In the genomic region with DNA sequence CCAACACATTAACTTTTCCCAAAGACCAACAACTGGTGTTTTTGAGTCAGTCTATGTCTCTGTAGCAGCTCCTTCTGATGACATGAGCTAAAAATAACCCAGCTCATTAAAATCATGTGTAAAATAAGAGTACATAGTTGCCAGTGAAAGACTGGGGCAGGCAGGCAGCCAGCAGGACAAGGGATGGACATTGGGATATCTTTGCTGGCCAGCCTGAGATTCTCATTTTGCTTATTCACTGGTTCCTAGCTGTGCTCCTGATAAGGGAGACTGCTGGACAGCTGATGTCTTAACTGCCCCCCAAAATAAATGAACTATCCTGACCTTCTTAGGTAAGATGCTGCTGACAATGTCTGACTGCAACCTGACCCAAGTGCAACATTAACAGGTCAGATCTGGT, we compare ENCODE assay signal across 1 cellular context.
A peak's percentile ranks its signal among the peaks of the same experiment; 100 is the strongest.
TF ChIP-seq lines count a peak whose summit lies in the region.

No MANE protein-coding gene starts in this region.

TF ChIP-seq in K562, 482 proteins besides CTCF, POLR2A, EP300 and RAD21 (continued from another document and continues in another):
- TF ChIP-seq, protein P1, sequence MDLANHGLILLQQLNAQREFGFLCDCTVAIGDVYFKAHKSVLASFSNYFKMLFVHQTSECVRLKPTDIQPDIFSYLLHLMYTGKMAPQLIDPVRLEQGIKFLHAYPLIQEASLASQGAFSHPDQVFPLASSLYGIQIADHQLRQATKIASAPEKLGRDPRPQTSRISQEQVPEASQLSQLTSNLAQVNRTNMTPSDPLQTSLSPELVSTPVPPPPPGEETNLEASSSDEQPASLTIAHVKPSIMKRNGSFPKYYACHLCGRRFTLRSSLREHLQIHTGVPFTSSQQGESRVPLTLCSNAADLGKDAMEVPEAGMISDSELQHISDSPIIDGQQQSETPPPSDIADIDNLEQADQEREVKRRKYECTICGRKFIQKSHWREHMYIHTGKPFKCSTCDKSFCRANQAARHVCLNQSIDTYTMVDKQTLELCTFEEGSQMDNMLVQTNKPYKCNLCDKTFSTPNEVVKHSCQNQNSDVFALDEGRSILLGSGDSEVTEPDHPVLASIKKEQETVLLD (IDR thresholded peaks at IDR 0.05): no peak
- TF ChIP-seq CBFA2T3 (IDR thresholded peaks at IDR 0.05) (peak; percentile 93), HNRNPK (IDR thresholded peaks at IDR 0.05; ENCODE audit: low read depth, low read length, poor library complexity, severe bottlenecking) (no peak), PHF21A (IDR thresholded peaks at IDR 0.05; ENCODE audit: borderline replicate concordance, low read depth) (no peak), ARNT (IDR thresholded peaks at IDR 0.05) (no peak), RB1 (IDR thresholded peaks at IDR 0.05; ENCODE audit: low read depth) (no peak), MAFG (tag; conservative IDR thresholded peaks at IDR 0.05) (peak; percentile 89), ZFX (CRISPR knock-in tag; IDR thresholded peaks at IDR 0.05) (no peak), SMARCA4 (IDR thresholded peaks at IDR 0.05) (peak; percentile 81), CBFA2T2 (conservative IDR thresholded peaks at IDR 0.05) (peak; percentile 90), ZBTB7A (IDR thresholded peaks at IDR 0.05; ENCODE audit: borderline replicate concordance, control insufficient read depth, low read depth, low read length) (no peak), HNRNPH1 (optimal IDR thresholded peaks at IDR 0.05; ENCODE audit: low read depth, low read length) (no peak), FOXP1 (CRISPR knock-in tag; IDR thresholded peaks at IDR 0.05) (no peak), NCOA2 (IDR thresholded peaks at IDR 0.05; ENCODE audit: partially characterized antibody in 2 of 2) (no peak), MYNN (IDR thresholded peaks at IDR 0.05) (no peak), MYNN (CRISPR knock-in tag; IDR thresholded peaks at IDR 0.05) (no peak), SP2 (IDR thresholded peaks at IDR 0.05; ENCODE audit: extremely low read depth, low read depth, low read length, poor library complexity, severe bottlenecking) (no peak), MYBL2 (IDR thresholded peaks at IDR 0.05; ENCODE audit: low read depth) (no peak), MYBL2 (CRISPR knock-in tag; IDR thresholded peaks at IDR 0.05; ENCODE audit: borderline replicate concordance) (no peak), GABPB1 (CRISPR knock-in tag; IDR thresholded peaks at IDR 0.05) (no peak), CBX3 (IDR thresholded peaks at IDR 0.05; ENCODE audit: borderline replicate concordance in 1 of 2, low read length in 2 of 2) (no peak), ZNF76 (CRISPR knock-in tag; IDR thresholded peaks at IDR 0.05; ENCODE audit: borderline replicate concordance) (no peak), TEAD4 (IDR thresholded peaks at IDR 0.05; ENCODE audit: low read length) (peak; percentile 85), TEAD4 (CRISPR knock-in tag; IDR thresholded peaks at IDR 0.05; ENCODE audit: borderline replicate concordance) (no peak), SNRNP70 (optimal IDR thresholded peaks at IDR 0.05; ENCODE audit: low read depth, low read length) (no peak), ILK (tag; IDR thresholded peaks at IDR 0.05; ENCODE audit: borderline replicate concordance, low read depth) (no peak), SMAD3 (CRISPR knock-in tag; conservative IDR thresholded peaks at IDR 0.05) (no peak), ETV5 (CRISPR knock-in tag; IDR thresholded peaks at IDR 0.05; ENCODE audit: low read depth) (no peak), BCL6 (CRISPR knock-in tag; IDR thresholded peaks at IDR 0.05) (no peak), ADNP (tag; IDR thresholded peaks at IDR 0.05) (no peak), ZNF146 (CRISPR knock-in tag; IDR thresholded peaks at IDR 0.05; ENCODE audit: unreplicated experiment) (no peak), TCF3 (CRISPR knock-in tag; IDR thresholded peaks at IDR 0.05) (peak; percentile 96), JUND (IDR thresholded peaks at IDR 0.05; ENCODE audit: borderline replicate concordance, low read depth, low read length) (peak; percentile 33; the same call in 1 of the 2 replicates), JUND (tag; IDR thresholded peaks at IDR 0.05; ENCODE audit: borderline replicate concordance, low read depth, low read length) (no peak), ZKSCAN1 (IDR thresholded peaks at IDR 0.05; ENCODE audit: low read depth, low read length) (no peak), BRF1 (IDR thresholded peaks at IDR 0.05; ENCODE audit: borderline replicate concordance, extremely low read depth, insufficient read length) (no peak), POU5F1 (IDR thresholded peaks at IDR 0.05; ENCODE audit: borderline replicate concordance, low read depth, low read length, partially characterized antibody) (no peak), WHSC1 (IDR thresholded peaks at IDR 0.05; ENCODE audit: low read length) (no peak), SMARCE1 (IDR thresholded peaks at IDR 0.05) (peak; percentile 34; the same call in 1 of the 2 replicates), PTRF (tag; IDR thresholded peaks at IDR 0.05) (no peak), BACH1 (tag; IDR thresholded peaks at IDR 0.05) (no peak), ZNF778 (CRISPR knock-in tag; IDR thresholded peaks at IDR 0.05) (no peak), ZNF384 (IDR thresholded peaks at IDR 0.05; ENCODE audit: low read depth, low read length) (no peak), NFATC3 (IDR thresholded peaks at IDR 0.05) (no peak)
- TF ChIP-seq, protein P2, sequence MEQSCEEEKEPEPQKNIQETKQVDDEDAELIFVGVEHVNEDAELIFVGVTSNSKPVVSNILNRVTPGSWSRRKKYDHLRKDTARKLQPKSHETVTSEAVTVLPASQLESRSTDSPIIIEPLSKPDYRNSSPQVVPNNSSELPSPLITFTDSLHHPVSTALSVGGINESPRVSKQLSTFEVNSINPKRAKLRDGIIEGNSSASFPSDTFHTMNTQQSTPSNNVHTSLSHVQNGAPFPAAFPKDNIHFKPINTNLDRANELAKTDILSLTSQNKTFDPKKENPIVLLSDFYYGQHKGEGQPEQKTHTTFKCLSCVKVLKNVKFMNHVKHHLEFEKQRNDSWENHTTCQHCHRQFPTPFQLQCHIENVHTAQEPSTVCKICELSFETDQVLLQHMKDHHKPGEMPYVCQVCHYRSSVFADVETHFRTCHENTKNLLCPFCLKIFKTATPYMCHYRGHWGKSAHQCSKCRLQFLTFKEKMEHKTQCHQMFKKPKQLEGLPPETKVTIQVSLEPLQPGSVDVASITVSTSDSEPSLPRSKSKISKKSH (CRISPR knock-in tag; IDR thresholded peaks at IDR 0.05): no peak
- TF ChIP-seq, protein P3, sequence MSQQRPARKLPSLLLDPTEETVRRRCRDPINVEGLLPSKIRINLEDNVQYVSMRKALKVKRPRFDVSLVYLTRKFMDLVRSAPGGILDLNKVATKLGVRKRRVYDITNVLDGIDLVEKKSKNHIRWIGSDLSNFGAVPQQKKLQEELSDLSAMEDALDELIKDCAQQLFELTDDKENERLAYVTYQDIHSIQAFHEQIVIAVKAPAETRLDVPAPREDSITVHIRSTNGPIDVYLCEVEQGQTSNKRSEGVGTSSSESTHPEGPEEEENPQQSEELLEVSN (IDR thresholded peaks at IDR 0.05; ENCODE audit: borderline replicate concordance in 1 of 2, extremely low read depth in 1 of 2, insufficient read depth in 1 of 2, insufficient read length in 1 of 2, low read depth in 1 of 2, low read length in 1 of 2, poor library complexity in 1 of 2, severe bottlenecking in 1 of 2): no peak
- TF ChIP-seq, protein P4, sequence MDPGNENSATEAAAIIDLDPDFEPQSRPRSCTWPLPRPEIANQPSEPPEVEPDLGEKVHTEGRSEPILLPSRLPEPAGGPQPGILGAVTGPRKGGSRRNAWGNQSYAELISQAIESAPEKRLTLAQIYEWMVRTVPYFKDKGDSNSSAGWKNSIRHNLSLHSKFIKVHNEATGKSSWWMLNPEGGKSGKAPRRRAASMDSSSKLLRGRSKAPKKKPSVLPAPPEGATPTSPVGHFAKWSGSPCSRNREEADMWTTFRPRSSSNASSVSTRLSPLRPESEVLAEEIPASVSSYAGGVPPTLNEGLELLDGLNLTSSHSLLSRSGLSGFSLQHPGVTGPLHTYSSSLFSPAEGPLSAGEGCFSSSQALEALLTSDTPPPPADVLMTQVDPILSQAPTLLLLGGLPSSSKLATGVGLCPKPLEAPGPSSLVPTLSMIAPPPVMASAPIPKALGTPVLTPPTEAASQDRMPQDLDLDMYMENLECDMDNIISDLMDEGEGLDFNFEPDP (CRISPR knock-in tag; IDR thresholded peaks at IDR 0.05): no peak
- TF ChIP-seq, protein P5, sequence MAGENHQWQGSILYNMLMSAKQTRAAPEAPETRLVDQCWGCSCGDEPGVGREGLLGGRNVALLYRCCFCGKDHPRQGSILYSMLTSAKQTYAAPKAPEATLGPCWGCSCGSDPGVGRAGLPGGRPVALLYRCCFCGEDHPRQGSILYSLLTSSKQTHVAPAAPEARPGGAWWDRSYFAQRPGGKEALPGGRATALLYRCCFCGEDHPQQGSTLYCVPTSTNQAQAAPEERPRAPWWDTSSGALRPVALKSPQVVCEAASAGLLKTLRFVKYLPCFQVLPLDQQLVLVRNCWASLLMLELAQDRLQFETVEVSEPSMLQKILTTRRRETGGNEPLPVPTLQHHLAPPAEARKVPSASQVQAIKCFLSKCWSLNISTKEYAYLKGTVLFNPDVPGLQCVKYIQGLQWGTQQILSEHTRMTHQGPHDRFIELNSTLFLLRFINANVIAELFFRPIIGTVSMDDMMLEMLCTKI (IDR thresholded peaks at IDR 0.05; ENCODE audit: partially characterized antibody): no peak
- TF ChIP-seq, protein P6, sequence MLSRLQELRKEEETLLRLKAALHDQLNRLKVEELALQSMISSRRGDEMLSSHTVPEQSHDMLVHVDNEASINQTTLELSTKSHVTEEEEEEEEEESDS (CRISPR knock-in tag; IDR thresholded peaks at IDR 0.05): no peak
- TF ChIP-seq, protein P7, sequence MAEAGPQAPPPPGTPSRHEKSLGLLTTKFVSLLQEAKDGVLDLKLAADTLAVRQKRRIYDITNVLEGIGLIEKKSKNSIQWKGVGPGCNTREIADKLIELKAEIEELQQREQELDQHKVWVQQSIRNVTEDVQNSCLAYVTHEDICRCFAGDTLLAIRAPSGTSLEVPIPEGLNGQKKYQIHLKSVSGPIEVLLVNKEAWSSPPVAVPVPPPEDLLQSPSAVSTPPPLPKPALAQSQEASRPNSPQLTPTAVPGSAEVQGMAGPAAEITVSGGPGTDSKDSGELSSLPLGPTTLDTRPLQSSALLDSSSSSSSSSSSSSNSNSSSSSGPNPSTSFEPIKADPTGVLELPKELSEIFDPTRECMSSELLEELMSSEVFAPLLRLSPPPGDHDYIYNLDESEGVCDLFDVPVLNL (CRISPR knock-in tag; IDR thresholded peaks at IDR 0.05; ENCODE audit: low read depth): no peak
- TF ChIP-seq, protein P8, sequence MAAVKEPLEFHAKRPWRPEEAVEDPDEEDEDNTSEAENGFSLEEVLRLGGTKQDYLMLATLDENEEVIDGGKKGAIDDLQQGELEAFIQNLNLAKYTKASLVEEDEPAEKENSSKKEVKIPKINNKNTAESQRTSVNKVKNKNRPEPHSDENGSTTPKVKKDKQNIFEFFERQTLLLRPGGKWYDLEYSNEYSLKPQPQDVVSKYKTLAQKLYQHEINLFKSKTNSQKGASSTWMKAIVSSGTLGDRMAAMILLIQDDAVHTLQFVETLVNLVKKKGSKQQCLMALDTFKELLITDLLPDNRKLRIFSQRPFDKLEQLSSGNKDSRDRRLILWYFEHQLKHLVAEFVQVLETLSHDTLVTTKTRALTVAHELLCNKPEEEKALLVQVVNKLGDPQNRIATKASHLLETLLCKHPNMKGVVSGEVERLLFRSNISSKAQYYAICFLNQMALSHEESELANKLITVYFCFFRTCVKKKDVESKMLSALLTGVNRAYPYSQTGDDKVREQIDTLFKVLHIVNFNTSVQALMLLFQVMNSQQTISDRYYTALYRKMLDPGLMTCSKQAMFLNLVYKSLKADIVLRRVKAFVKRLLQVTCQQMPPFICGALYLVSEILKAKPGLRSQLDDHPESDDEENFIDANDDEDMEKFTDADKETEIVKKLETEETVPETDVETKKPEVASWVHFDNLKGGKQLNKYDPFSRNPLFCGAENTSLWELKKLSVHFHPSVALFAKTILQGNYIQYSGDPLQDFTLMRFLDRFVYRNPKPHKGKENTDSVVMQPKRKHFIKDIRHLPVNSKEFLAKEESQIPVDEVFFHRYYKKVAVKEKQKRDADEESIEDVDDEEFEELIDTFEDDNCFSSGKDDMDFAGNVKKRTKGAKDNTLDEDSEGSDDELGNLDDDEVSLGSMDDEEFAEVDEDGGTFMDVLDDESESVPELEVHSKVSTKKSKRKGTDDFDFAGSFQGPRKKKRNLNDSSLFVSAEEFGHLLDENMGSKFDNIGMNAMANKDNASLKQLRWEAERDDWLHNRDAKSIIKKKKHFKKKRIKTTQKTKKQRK (IDR thresholded peaks at IDR 0.05; ENCODE audit: borderline replicate concordance, low read depth, low read length): no peak
- TF ChIP-seq, protein P9, sequence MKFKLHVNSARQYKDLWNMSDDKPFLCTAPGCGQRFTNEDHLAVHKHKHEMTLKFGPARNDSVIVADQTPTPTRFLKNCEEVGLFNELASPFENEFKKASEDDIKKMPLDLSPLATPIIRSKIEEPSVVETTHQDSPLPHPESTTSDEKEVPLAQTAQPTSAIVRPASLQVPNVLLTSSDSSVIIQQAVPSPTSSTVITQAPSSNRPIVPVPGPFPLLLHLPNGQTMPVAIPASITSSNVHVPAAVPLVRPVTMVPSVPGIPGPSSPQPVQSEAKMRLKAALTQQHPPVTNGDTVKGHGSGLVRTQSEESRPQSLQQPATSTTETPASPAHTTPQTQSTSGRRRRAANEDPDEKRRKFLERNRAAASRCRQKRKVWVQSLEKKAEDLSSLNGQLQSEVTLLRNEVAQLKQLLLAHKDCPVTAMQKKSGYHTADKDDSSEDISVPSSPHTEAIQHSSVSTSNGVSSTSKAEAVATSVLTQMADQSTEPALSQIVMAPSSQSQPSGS (CRISPR knock-in tag; IDR thresholded peaks at IDR 0.05): no peak
- TF ChIP-seq, protein P10, sequence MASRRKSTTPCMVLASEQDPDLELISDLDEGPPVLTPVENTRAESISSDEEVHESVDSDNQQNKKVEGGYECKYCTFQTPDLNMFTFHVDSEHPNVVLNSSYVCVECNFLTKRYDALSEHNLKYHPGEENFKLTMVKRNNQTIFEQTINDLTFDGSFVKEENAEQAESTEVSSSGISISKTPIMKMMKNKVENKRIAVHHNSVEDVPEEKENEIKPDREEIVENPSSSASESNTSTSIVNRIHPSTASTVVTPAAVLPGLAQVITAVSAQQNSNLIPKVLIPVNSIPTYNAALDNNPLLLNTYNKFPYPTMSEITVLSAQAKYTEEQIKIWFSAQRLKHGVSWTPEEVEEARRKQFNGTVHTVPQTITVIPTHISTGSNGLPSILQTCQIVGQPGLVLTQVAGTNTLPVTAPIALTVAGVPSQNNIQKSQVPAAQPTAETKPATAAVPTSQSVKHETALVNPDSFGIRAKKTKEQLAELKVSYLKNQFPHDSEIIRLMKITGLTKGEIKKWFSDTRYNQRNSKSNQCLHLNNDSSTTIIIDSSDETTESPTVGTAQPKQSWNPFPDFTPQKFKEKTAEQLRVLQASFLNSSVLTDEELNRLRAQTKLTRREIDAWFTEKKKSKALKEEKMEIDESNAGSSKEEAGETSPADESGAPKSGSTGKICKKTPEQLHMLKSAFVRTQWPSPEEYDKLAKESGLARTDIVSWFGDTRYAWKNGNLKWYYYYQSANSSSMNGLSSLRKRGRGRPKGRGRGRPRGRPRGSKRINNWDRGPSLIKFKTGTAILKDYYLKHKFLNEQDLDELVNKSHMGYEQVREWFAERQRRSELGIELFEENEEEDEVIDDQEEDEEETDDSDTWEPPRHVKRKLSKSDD (conservative IDR thresholded peaks at IDR 0.05; ENCODE audit: low read length): no peak
